In genomic region chr7:101126651-101127459, GRCh38 we compare ENCODE assay signal across 9 cellular contexts. TPM values are rescaled to one million over a fixed set of nuclear protein-coding genes. Genes with fewer than 3 reads are reported as not detected.
DNase-seq lines count a peak whose midpoint lies in the region; ATAC-seq, FAIRE-seq and TF ChIP-seq lines count a peak whose summit lies in the region.
"Had no signal": no experiment of that assay in that cellular context is flagged by ENCODE, and none has a peak within 500 bp of the region (broad histone marks: within the 10 kb centered on the region; RNA-seq: fewer than 3 reads in every experiment).

TSS of gene SERPINE1 (plus strand) at chr7:101127104. CDS start at chr7:101128394, 1,290 bp downstream.

- TF ChIP-seq CTCF in activated B cell treated with CpG ODN at 0.5 μM for 24 hours (IDR thresholded peaks at IDR 0.05), result no peak
- TF ChIP-seq CTCF in HepG2 (CRISPR knock-in tag; IDR thresholded peaks at IDR 0.05), result peak; percentile 61

- H3K4me1 ChIP-seq in CD4-positive, CD25-positive, alpha-beta regulatory T cell (ENCODE audit: control insufficient read depth, insufficient read depth, low read length, poor library complexity, severe bottlenecking), result peaks cover 10% of the 10 kb centered on the region
- H3K4me1 ChIP-seq in HepG2 (ENCODE audit: insufficient read depth, low read length), result peaks cover 88% of the 10 kb centered on the region

- H3K4me1 Mint-ChIP-seq in CD4-positive, CD25-positive, alpha-beta regulatory T cell, result peaks cover 0 to 25% (median 12%) of the 10 kb centered on the region in 4 donors
- H3K4me1 Mint-ChIP-seq in activated B cell treated with CpG ODN at 0.5 μM for 24 hours, result peaks cover 47% of the 10 kb centered on the region
- H3K4me1 Mint-ChIP-seq in dendritic cell treated with granulocyte-macrophage colony-stimulating factor and Interleukin-4, amounts not matched to agents 40 ng/mL and 50 ng/mL, for 4 days (ENCODE audit: low read depth), result peaks cover 91% of the 10 kb centered on the region

- peak in 2 of 3 donors; percentile 21 to 78 for DNase-seq in CD4-positive, CD25-positive, alpha-beta regulatory T cell
- DNase-seq in HuH-7.5 (ENCODE audit: low spot score) (peak; percentile 63), activated B cell treated with CpG ODN at 0.5 μM for 24 hours (peak; percentile 25), HepG2 (ENCODE audit: low spot score) (peak; percentile 98)
- peak; percentile 14 for DNase-seq in stimulated activated CD8-positive, alpha-beta memory T cell treated with anti-CD3 and anti-CD28 coated beads, Interleukin-15, amount 100 ng/mL, for 1 hour (ENCODE audit: low read depth)

- peaks cover 12% of the 10 kb centered on the region for H3K79me2 ChIP-seq in HepG2 (ENCODE audit: insufficient read depth, low read length)

- H3K36me3 ChIP-seq in CD4-positive, CD25-positive, alpha-beta regulatory T cell (ENCODE audit: control insufficient read depth, insufficient read depth, low read length), result no peaks in the 10 kb centered on the region
- H3K36me3 ChIP-seq in HepG2 (replicated peaks in 1 of 2; ENCODE audit: control insufficient read depth in 1 of 2, insufficient read depth in 2 of 2, low read length in 2 of 2), result peaks cover 7 to 26% of the 10 kb centered on the region in 2 experiments; a peak in 4 of 5 replicates

- no peak within 1 kb of the TSS for H2AFZ ChIP-seq in HepG2 (ENCODE audit: low read length)

- CTCF ChIA-PET in activated B cell treated with CpG ODN at 0.5 μM for 24 hours (lab: Charles Lee) (interaction anchor here (1.1 to 1.9 kb wide), 3 partner anchors 15 to 66 kb away, joined by 3 to 6 read pairs (median 4); no protein-coding TSS in a partner anchor), HepG2 (lab: Yijun Ruan, JAX; ENCODE audit: low intra/inter-chr PET ratio, low total read pairs) (interaction anchor here (1.9 kb wide), 1 partner anchor 11 kb away, joined by 9 read pairs; no protein-coding TSS in a partner anchor)

- peak within 1 kb of the TSS in 2 of 3 donors; percentile 56 to 76 for H3K27ac Mint-ChIP-seq in CD4-positive, CD25-positive, alpha-beta regulatory T cell
- H3K27ac Mint-ChIP-seq in activated B cell treated with CpG ODN at 0.5 μM for 24 hours, result no peak within 1 kb of the TSS
- H3K27ac Mint-ChIP-seq in dendritic cell treated with granulocyte-macrophage colony-stimulating factor and Interleukin-4, amounts not matched to agents 40 ng/mL and 50 ng/mL, for 4 days, result peak within 1 kb of the TSS; percentile 35

- peaks cover 0 to 2% (median 0%) of the 10 kb centered on the region in 7 donors for H3K9me3 Mint-ChIP-seq in CD4-positive, CD25-positive, alpha-beta regulatory T cell
- no peaks in the 10 kb centered on the region for H3K9me3 Mint-ChIP-seq in activated B cell treated with CpG ODN at 0.5 μM for 24 hours
- no peaks in the 10 kb centered on the region for H3K9me3 Mint-ChIP-seq in dendritic cell treated with granulocyte-macrophage colony-stimulating factor and Interleukin-4, amounts not matched to agents 40 ng/mL and 50 ng/mL, for 4 days

- peak; percentile 91 for FAIRE-seq in HepG2 (lab: Jason Lieb, UNC)

- peaks cover 55% of the 10 kb centered on the region for H3K27me3 Mint-ChIP-seq in CD4-positive, CD25-positive, alpha-beta regulatory T cell
- H3K27me3 Mint-ChIP-seq in activated B cell treated with CpG ODN at 0.5 μM for 24 hours, result peaks cover 20% of the 10 kb centered on the region
- peaks cover 63% of the 10 kb centered on the region for H3K27me3 Mint-ChIP-seq in dendritic cell treated with granulocyte-macrophage colony-stimulating factor and Interleukin-4, amounts not matched to agents 40 ng/mL and 50 ng/mL, for 4 days

- TF ChIP-seq POLR2A in GM19099 (IDR thresholded peaks at IDR 0.05; ENCODE audit: extremely low read depth, insufficient read length, low read depth), result peak; percentile 46
- TF ChIP-seq POLR2A in HepG2 (IDR thresholded peaks at IDR 0.05; ENCODE audit: insufficient read depth in 1 of 2, low read depth in 2 of 2, low read length in 2 of 2), result peak; percentile 99

- peak; percentile 80 to 81 for ATAC-seq in CD4-positive, CD25-positive, alpha-beta regulatory T cell (ENCODE audit: low read depth in 2 of 2)
- ATAC-seq in activated B cell treated with CpG ODN at 0.5 μM for 24 hours (ENCODE audit: low read depth) (peak; percentile 76), HepG2 (peak; percentile 77), HG03565 (IDR thresholded peaks at IDR 0.05; ENCODE audit: unreplicated experiment) (no peak)

- peak within 1 kb of the TSS; percentile 88 for H3K4me2 ChIP-seq in HepG2 (ENCODE audit: low read depth, low read length)

- H3K36me3 Mint-ChIP-seq in CD4-positive, CD25-positive, alpha-beta regulatory T cell, result no peaks in the 10 kb centered on the region
- H3K36me3 Mint-ChIP-seq in activated B cell treated with CpG ODN at 0.5 μM for 24 hours (ENCODE audit: low read depth), result no peaks in the 10 kb centered on the region
- no peaks in the 10 kb centered on the region for H3K36me3 Mint-ChIP-seq in dendritic cell treated with granulocyte-macrophage colony-stimulating factor and Interleukin-4, amounts not matched to agents 40 ng/mL and 50 ng/mL, for 4 days (ENCODE audit: low read depth)

- H3K27me3 ChIP-seq in CD4-positive, CD25-positive, alpha-beta regulatory T cell (ENCODE audit: control insufficient read depth, insufficient read depth, low read length), result peaks cover 12% of the 10 kb centered on the region
- H3K27me3 ChIP-seq in HepG2 (ENCODE audit: control insufficient read depth in 1 of 2, insufficient read depth in 2 of 2, low read length in 2 of 2), result no peaks in the 10 kb centered on the region; a peak in 1 of 5 replicates

- H3K27ac ChIP-seq in CD4-positive, CD25-positive, alpha-beta regulatory T cell (ENCODE audit: insufficient read depth, low read length, poor library complexity, severe bottlenecking), result no peak within 1 kb of the TSS
- peak within 1 kb of the TSS; percentile 99 for H3K27ac ChIP-seq in HepG2 (ENCODE audit: extremely low read length, insufficient read depth, low read length)
- H3K27ac ChIP-seq: VCaP had no signal

- TF ChIP-seq RAD21 in HepG2 (CRISPR knock-in tag; IDR thresholded peaks at IDR 0.05), result peak; percentile 26; the same call in 1 of the 2 replicates

- H3K9me3 ChIP-seq in CD4-positive, CD25-positive, alpha-beta regulatory T cell (ENCODE audit: control insufficient read depth in 2 of 2, low read length in 2 of 2), result no peaks in the 10 kb centered on the region
- no peaks in the 10 kb centered on the region for H3K9me3 ChIP-seq in HepG2 (ENCODE audit: low read length)

- TF ChIP-seq EP300 in HepG2 (IDR thresholded peaks at IDR 0.05; ENCODE audit: low read depth in 2 of 2, low read length in 2 of 2), result peak; percentile 71 to 80; a peak in 3 of 4 replicates
- peak; percentile 61 for TF ChIP-seq EP300 in HepG2 (CRISPR knock-in tag; IDR thresholded peaks at IDR 0.05; ENCODE audit: borderline replicate concordance)

- H3K9ac ChIP-seq in HepG2 (ENCODE audit: insufficient read depth, low read depth, low read length), result peak within 1 kb of the TSS; percentile 77

- in situ Hi-C loops in HepG2 (cut with HindIII; ENCODE audit: extremely low pct_ligation_motif_present, low pct_unique_long_range_greater_than_20kb), result no loop called here

- peak within 1 kb of the TSS; percentile 30 for H3K4me3 ChIP-seq in CD4-positive, CD25-positive, alpha-beta regulatory T cell (ENCODE audit: low read depth, low read length)
- peak within 1 kb of the TSS; percentile 74 to 82 (median 76) for H3K4me3 ChIP-seq in HepG2 (replicated peaks in 1 of 3; ENCODE audit: insufficient read depth in 1 of 3, low read depth in 2 of 3, low read length in 3 of 3)

- H4K20me1 ChIP-seq in HepG2 (ENCODE audit: insufficient read depth, low read length), result peaks cover 37% of the 10 kb centered on the region; the same call in 1 of the 2 replicates

- POLR2A ChIA-PET in activated B cell treated with CpG ODN at 0.5 μM for 24 hours (lab: Charles Lee), result interaction anchor here (0.6 kb wide), 1 partner anchor 237 kb away, joined by 15 read pairs; the partner anchor contains the start of gene UFSP1
- POLR2A ChIA-PET in HepG2 (lab: Yijun Ruan, JAX), result interaction anchor here (0.6 to 3.9 kb wide), 23 partner anchors 9 to 699 kb away, joined by 3 to 56 read pairs (median 5); partner anchors contain the start of genes AP1S1, CLDN15, PLOD3 and SRRT

- BruUV-seq in HepG2 (replicated peaks; lab: Mats Ljungman, UMichigan), result no TSS peak

- under 1% methylated on average over 12 of the region's 22 CpGs for WGBS in HepG2 (ENCODE audit: low lambda C conversion rate)

- intact Hi-C loops in activated B cell treated with CpG ODN at 0.5 μM for 24 hours (cut with micrococcal nuclease), result no loop called here
- intact Hi-C loops in dendritic cell treated with granulocyte-macrophage colony-stimulating factor and Interleukin-4, amounts not matched to agents 40 ng/mL and 50 ng/mL, for 4 days (cut with micrococcal nuclease), result no loop called here
- intact Hi-C loops in HepG2 (cut with micrococcal nuclease; ENCODE audit: unreplicated experiment), result loop anchor here (2.0 kb wide), 1 partner anchor 26 kb away; no protein-coding TSS in a partner anchor

- H3K4me3 Mint-ChIP-seq in CD4-positive, CD25-positive, alpha-beta regulatory T cell, result peak within 1 kb of the TSS; percentile 7 to 79 (median 40)
- H3K4me3 Mint-ChIP-seq in activated B cell treated with CpG ODN at 0.5 μM for 24 hours, result peak within 1 kb of the TSS; percentile 47
- H3K4me3 Mint-ChIP-seq in dendritic cell treated with granulocyte-macrophage colony-stimulating factor and Interleukin-4, amounts not matched to agents 40 ng/mL and 50 ng/mL, for 4 days, result peak within 1 kb of the TSS; percentile 52

RNA-seq across cellular contexts. Expression of gene SERPINE1, which starts in this region (rescaled TPM):
- 0.39 TPM for total RNA-seq in CD4-positive, CD25-positive, alpha-beta regulatory T cell
- polyA plus RNA-seq in CD4-positive, CD25-positive, alpha-beta regulatory T cell, result not detected
- not detected in 2 replicates for total RNA-seq in activated B cell treated with CpG ODN at 0.5 μM for 24 hours
- 9.2 and 21.2 TPM in 2 replicates for total RNA-seq in HepG2 (2016; rRNA removed; fragmentation: Illumina TruSeq; extraction: Trizol)
- total RNA-seq in HepG2 (2016; cell fraction: cytosol; rRNA removed; fragmentation: Illumina TruSeq; extraction: Trizol; ENCODE audit: low read depth), result 3.3 and 3.6 TPM in 2 replicates
- 8.0 and 21.0 TPM in 2 replicates for total RNA-seq in HepG2 (2016; cell fraction: insoluble cytoplasmic fraction; rRNA removed; fragmentation: Illumina TruSeq; extraction: Trizol)
- total RNA-seq in HepG2 (2016; cell fraction: membrane; rRNA removed; fragmentation: Illumina TruSeq; extraction: Trizol), result 8.0 and 9.1 TPM in 2 replicates
- 18.0 and 20.9 TPM in 2 replicates for total RNA-seq in HepG2 (2016; cell fraction: nucleus; rRNA removed; fragmentation: Illumina TruSeq; extraction: Trizol)
- polyA plus RNA-seq in HepG2 (2011; rRNA removed), result 1,576 and 2,365 TPM in 2 replicates
- polyA plus RNA-seq in HepG2 (2011; cell fraction: cytosol; rRNA removed), result 1,491 and 1,809 TPM in 2 replicates
- polyA plus RNA-seq in HepG2 (2011; cell fraction: nucleus; rRNA removed), result 562 and 817 TPM in 2 replicates
- polyA plus RNA-seq in HepG2 (2012), result 545 and 706 TPM in 2 replicates
- polyA plus RNA-seq in HepG2 (2016; cell fraction: cytosol; fragmentation: Illumina TruSeq; extraction: Trizol; ENCODE audit: low read depth), result 3.7 and 4.4 TPM in 2 replicates
- polyA plus RNA-seq in HepG2 (2016; cell fraction: insoluble cytoplasmic fraction; fragmentation: Illumina TruSeq; extraction: Trizol; ENCODE audit: low read depth), result 9.1 and 11.4 TPM in 2 replicates
- 6.1 and 6.8 TPM in 2 replicates for polyA plus RNA-seq in HepG2 (2016; cell fraction: membrane; fragmentation: Illumina TruSeq; extraction: Trizol; ENCODE audit: low read depth)
- polyA plus RNA-seq in HepG2 (2016; cell fraction: nucleus; fragmentation: Illumina TruSeq; extraction: Trizol; ENCODE audit: insufficient read depth, low read depth), result 38.3 and 38.7 TPM in 2 replicates
- 6.3 and 1,949 TPM in 2 replicates for polyA minus RNA-seq in HepG2 (2011; rRNA and poly(A)+ RNA removed; ENCODE audit: low replicate concordance)
- polyA minus RNA-seq in HepG2 (2011; cell fraction: cytosol; rRNA and poly(A)+ RNA removed), result 904 and 1,305 TPM in 2 replicates
- polyA minus RNA-seq in HepG2 (2011; cell fraction: nucleus; rRNA and poly(A)+ RNA removed), result 242 and 430 TPM in 2 replicates

Comparison
In these comparisons a context has a peak if more than half of its experiments do, and no peak if none do; other contexts are left out.
1. RNA of gene SERPINE1 (polyA plus RNA-seq): 3.7 to 2,365 TPM in HepG2; not detected in CD4-positive, CD25-positive, alpha-beta regulatory T cell; every median in the first group is over 4 times any median in the second.
2. Peak in DNase-seq, ATAC-seq and H3K4me3 ChIP-seq in CD4-positive, CD25-positive, alpha-beta regulatory T cell; RNA of the gene not detected or under 1 TPM.
3. Peak in DNase-seq and ATAC-seq in activated B cell treated with CpG ODN at 0.5 μM for 24 hours; RNA of the gene not detected or under 1 TPM.
4. DNase-seq: peak in every context shown above with its lines; median percentile 98 in HepG2; 63 in HuH-7.5; 50 in CD4-positive, CD25-positive, alpha-beta regulatory T cell; 25 in activated B cell treated with CpG ODN at 0.5 μM for 24 hours; 14 in stimulated activated CD8-positive, alpha-beta memory T cell treated with anti-CD3 and anti-CD28 coated beads, Interleukin-15, amount 100 ng/mL, for 1 hour.
5. Peak in every context shown above with its lines, with median percentiles within 50 percentile points of each other: H3K4me3 Mint-ChIP-seq.